22 cellular contexts compared by ENCODE assay signal in genomic region chr5:5145651-5146529, GRCh38. TPM values are rescaled to one million over a fixed set of nuclear protein-coding genes. Genes with fewer than 3 reads are reported as not detected.
DNase-seq lines count a peak whose midpoint lies in the region; ATAC-seq, FAIRE-seq and TF ChIP-seq lines count a peak whose summit lies in the region.
"Had no signal": no experiment of that assay in that cellular context is flagged by ENCODE, and none has a peak within 500 bp of the region (broad histone marks: within the 10 kb centered on the region; RNA-seq: fewer than 3 reads in every experiment).

No MANE protein-coding gene starts in this region.

- H3K4me3 ChIP-seq in GM23248 = peak overlapping the region; percentile 38; the same call in 1 of the 2 replicates
- peak overlapping the region; percentile 62 for H3K4me3 ChIP-seq in PC-3 (ENCODE audit: low read length)
- H3K4me3 ChIP-seq in K562 = no peak overlapping the region
- H3K4me3 ChIP-seq in HepG2 (replicated peaks in 1 of 3; ENCODE audit: insufficient read depth in 1 of 3, low read depth in 2 of 3, low read length in 3 of 3) = no peak overlapping the region
- H3K4me3 ChIP-seq: right lobe of liver had no signal

- BruUV-seq in PC-3 (replicated peaks; lab: Mats Ljungman, UMichigan) = no TSS peak
- BruUV-seq in K562 (replicated peaks; lab: Mats Ljungman, UMichigan) = no TSS peak
- BruUV-seq in HepG2 (replicated peaks; lab: Mats Ljungman, UMichigan) = no TSS peak

- TF ChIP-seq POLR2A in K562 (conservative IDR thresholded peaks at IDR 0.05) = no peak
- TF ChIP-seq POLR2A in HepG2 (IDR thresholded peaks at IDR 0.05; ENCODE audit: insufficient read depth in 1 of 2, low read depth in 2 of 2, low read length in 2 of 2) = no peak

- H3K9me3 ChIP-seq in GM23248 (ENCODE audit: low read depth) (no peaks in the 10 kb centered on the region), PC-3 (ENCODE audit: low read length) (no peaks in the 10 kb centered on the region), K562 (replicated peaks; ENCODE audit: control insufficient read depth, insufficient read depth, low read depth, low read length) (no peaks in the 10 kb centered on the region), HepG2 (ENCODE audit: low read length) (peaks cover 5% of the 10 kb centered on the region; the same call in 1 of the 2 replicates)
- H3K9me3 ChIP-seq: BE2C, right lobe of liver had no signal

- no peaks in the 10 kb centered on the region for H3K36me3 ChIP-seq in GM23248 (ENCODE audit: low read depth)
- peaks cover 6% of the 10 kb centered on the region; the same call in 1 of the 2 replicates for H3K36me3 ChIP-seq in PC-3 (ENCODE audit: low read depth, low read length)
- H3K36me3 ChIP-seq in K562 (ENCODE audit: control insufficient read depth, insufficient read depth, low read length) = no peaks in the 10 kb centered on the region
- H3K36me3 ChIP-seq in HepG2 (replicated peaks in 1 of 2; ENCODE audit: control insufficient read depth in 1 of 2, insufficient read depth in 2 of 2, low read length in 2 of 2) = no peaks in the 10 kb centered on the region
- H3K36me3 ChIP-seq: BE2C, right lobe of liver had no signal

- FAIRE-seq in K562 (lab: Jason Lieb, UNC) (no peak), HepG2 (lab: Jason Lieb, UNC) (no peak)
- FAIRE-seq: frontal cortex had no signal

- H3K27me3 ChIP-seq in GM23248 (replicated peaks; ENCODE audit: insufficient read depth) (peaks cover 7% of the 10 kb centered on the region), PC-3 (ENCODE audit: low read length) (peaks cover 6% of the 10 kb centered on the region), K562 (ENCODE audit: control insufficient read depth in 2 of 2, insufficient read depth in 2 of 2, low read length in 2 of 2) (peaks cover 0 to 2% of the 10 kb centered on the region in 2 experiments; a peak in 3 of 5 replicates), HepG2 (ENCODE audit: control insufficient read depth in 1 of 2, insufficient read depth in 2 of 2, low read length in 2 of 2) (peaks cover 0 to 7% of the 10 kb centered on the region in 2 experiments; a peak in 3 of 5 replicates)

- TF ChIP-seq EP300 in K562 (IDR thresholded peaks at IDR 0.05; ENCODE audit: low read length) (no peak), HepG2 (IDR thresholded peaks at IDR 0.05; ENCODE audit: low read depth in 2 of 2, low read length in 2 of 2) (no peak), HepG2 (CRISPR knock-in tag; IDR thresholded peaks at IDR 0.05; ENCODE audit: borderline replicate concordance) (no peak)

- H4K20me1 ChIP-seq in GM23248 (ENCODE audit: insufficient read depth) (no peaks in the 10 kb centered on the region), PC-3 (ENCODE audit: low read length) (no peaks in the 10 kb centered on the region), K562 (replicated peaks; ENCODE audit: control insufficient read depth, insufficient read depth, low read length) (no peaks in the 10 kb centered on the region), HepG2 (ENCODE audit: insufficient read depth, low read length) (no peaks in the 10 kb centered on the region)

- H3K9me2 ChIP-seq in GM23248 (ENCODE audit: insufficient read depth) (no peaks in the 10 kb centered on the region), PC-3 (replicated peaks; ENCODE audit: low read length) (no peaks in the 10 kb centered on the region)

- H3K9ac ChIP-seq in GM23248 (no peak overlapping the region), PC-3 (ENCODE audit: low read length) (peak overlapping the region; percentile 65), K562 (ENCODE audit: insufficient read depth in 1 of 2, low read depth in 2 of 2, low read length in 2 of 2) (no peak overlapping the region), HepG2 (ENCODE audit: insufficient read depth, low read depth, low read length) (no peak overlapping the region)
- H3K9ac ChIP-seq: KMS-11 had no signal

- intact Hi-C loops in PC-3 (cut with micrococcal nuclease) = loop anchor here (1.0 to 5.0 kb wide), 3 partner anchors 126 to 190 kb away; no protein-coding TSS in a partner anchor
- intact Hi-C loops in K562 (cut with micrococcal nuclease) = no loop called here
- intact Hi-C loops in sciatic nerve (cut with DNase I) = loop anchor here (10.0 kb wide), 2 partner anchors 269 to 271 kb away; no protein-coding TSS in a partner anchor
- intact Hi-C loops in HepG2 (cut with micrococcal nuclease; ENCODE audit: unreplicated experiment) = no loop called here

- DNase-seq in GM23248 (peak; percentile 84), PC-3 (peak; percentile 94), K562 (ENCODE audit: extremely low read depth in 1 of 4, low spot score in 3 of 4) (no peak), sciatic nerve (ENCODE audit: low spot score) (no peak), iPS-NIHi11 (ENCODE audit: low spot score) (no peak), HepG2 (ENCODE audit: low spot score) (no peak)
- DNase-seq: activated CD4-positive, alpha-beta T cell treated with anti-CD3 and anti-CD28 coated beads for 36 hours; activated CD8-positive, alpha-beta memory T cell treated with anti-CD3 and anti-CD28 coated beads, Interleukin-2, amount 50 U/mL, for 48 hours; activated naive CD4-positive, alpha-beta T cell treated with Interleukin-2 at 50 U/mL for 16 hours; BE2C; DMS153; endodermal cell; NCI-H1694 treated with DMSO at 0.1 percent for 48 hours; NCI-H510A; right lobe of liver; T-helper 2 cell had no signal

- peak overlapping the region; percentile 9 for H3K4me2 ChIP-seq in GM23248 (ENCODE audit: unreplicated experiment)
- peak overlapping the region; percentile 80 for H3K4me2 ChIP-seq in PC-3 (ENCODE audit: low read length)
- H3K4me2 ChIP-seq in K562 (ENCODE audit: insufficient read depth, low read length) = no peak overlapping the region
- H3K4me2 ChIP-seq in HepG2 (ENCODE audit: low read depth, low read length) = no peak overlapping the region
- H3K4me2 ChIP-seq: KMS-11 had no signal

- POLR2A ChIA-PET in PC-3 (lab: Charles Lee; ENCODE audit: unreplicated experiment) = no interaction called here
- POLR2A ChIA-PET in K562 (lab: Yijun Ruan, JAX) = no interaction called here
- POLR2A ChIA-PET in HepG2 (lab: Yijun Ruan, JAX) = no interaction called here

- H3K79me2 ChIP-seq in GM23248 (ENCODE audit: insufficient read depth) (no peaks in the 10 kb centered on the region), PC-3 (ENCODE audit: low read length) (peaks cover 31% of the 10 kb centered on the region), K562 (ENCODE audit: control insufficient read depth, insufficient read depth, low read length) (no peaks in the 10 kb centered on the region), HepG2 (ENCODE audit: insufficient read depth, low read length) (no peaks in the 10 kb centered on the region)

- H3K4me1 ChIP-seq in GM23248 (ENCODE audit: insufficient read depth) (peaks cover 8% of the 10 kb centered on the region; the same call in 1 of the 2 replicates), PC-3 (ENCODE audit: insufficient read depth, low read length) (peaks cover 33% of the 10 kb centered on the region), K562 (replicated peaks in 1 of 2; ENCODE audit: control insufficient read depth in 2 of 2, insufficient read depth in 2 of 2, low read length in 2 of 2) (no peaks in the 10 kb centered on the region), HepG2 (ENCODE audit: insufficient read depth, low read length) (peaks cover 5% of the 10 kb centered on the region; the same call in 1 of the 2 replicates)
- H3K4me1 ChIP-seq: BE2C had no signal

- no peak for TF ChIP-seq CTCF in PC-3 (conservative IDR thresholded peaks at IDR 0.05; ENCODE audit: low read depth, low read length)
- no peak for TF ChIP-seq CTCF in K562 (IDR thresholded peaks at IDR 0.05 in 2 of 3, conservative IDR thresholded peaks at IDR 0.05 in 1 of 3; ENCODE audit: insufficient read depth in 2 of 3, low read depth in 1 of 3, low read length in 3 of 3)
- TF ChIP-seq CTCF in HepG2 (CRISPR knock-in tag; IDR thresholded peaks at IDR 0.05) = no peak

- WGBS in GM23248 (ENCODE audit: low coverage in 1 of 2, low lambda C conversion rate in 2 of 2, missing lambda C conversion rate in 2 of 2), 2 experiments = 53% methylated on average over 18 of the region's 18 CpGs
- WGBS in K562 (ENCODE audit: insufficient coverage, low coverage, missing lambda C conversion rate) = 1% methylated on average over 18 of the region's 18 CpGs
- 69% methylated on average over 18 of the region's 18 CpGs for WGBS in HepG2 (ENCODE audit: low lambda C conversion rate)

- in situ Hi-C loops in GM23248 (cut with MboI) (loop anchor here (10.0 kb wide), 1 partner anchor 259 kb away; no protein-coding TSS in a partner anchor), K562 (cut with MboI) (loop anchor here (5.0 kb wide), 1 partner anchor 256 kb away; no protein-coding TSS in a partner anchor), HepG2 (cut with HindIII; ENCODE audit: extremely low pct_ligation_motif_present, low pct_unique_long_range_greater_than_20kb) (loop anchor here (25.0 kb wide), 1 partner anchor 266 kb away; the partner anchor contains the start of gene ICE1)

- TF ChIP-seq RAD21 in K562 (CRISPR knock-in tag; conservative IDR thresholded peaks at IDR 0.05 in 1 of 2, IDR thresholded peaks at IDR 0.05 in 1 of 2) (no peak), HepG2 (CRISPR knock-in tag; IDR thresholded peaks at IDR 0.05) (no peak)

- no peak overlapping the region for H2AFZ ChIP-seq in GM23248
- peak overlapping the region; percentile 71 for H2AFZ ChIP-seq in PC-3 (ENCODE audit: low read length)
- H2AFZ ChIP-seq in K562 (ENCODE audit: low read depth, low read length) = no peak overlapping the region
- no peak overlapping the region for H2AFZ ChIP-seq in HepG2 (ENCODE audit: low read length)

- peak overlapping the region; percentile 40 for H3K27ac ChIP-seq in GM23248
- H3K27ac ChIP-seq in PC-3 (ENCODE audit: low read length) = peak overlapping the region; percentile 90
- no peak overlapping the region for H3K27ac ChIP-seq in K562 (ENCODE audit: extremely low read depth, low read depth, low read length)
- H3K27ac ChIP-seq in HepG2 (ENCODE audit: extremely low read length, insufficient read depth, low read length) = no peak overlapping the region
- H3K27ac ChIP-seq: KMS-11, right lobe of liver had no signal

- peaks cover 11% of the 10 kb centered on the region; the same call in 1 of the 2 replicates for H3F3A ChIP-seq in GM23248 (ENCODE audit: insufficient read depth)
- peaks cover 6% of the 10 kb centered on the region for H3F3A ChIP-seq in PC-3 (ENCODE audit: low read length, unreplicated experiment)

- CTCF ChIA-PET in PC-3 (lab: Charles Lee) = no interaction called here
- CTCF ChIA-PET in K562 (lab: Yijun Ruan, JAX; ENCODE audit: low intra/inter-chr PET ratio) = no interaction called here
- CTCF ChIA-PET in HepG2 (lab: Yijun Ruan, JAX; ENCODE audit: low intra/inter-chr PET ratio, low total read pairs) = no interaction called here

- ATAC-seq in PC-3 (peak; percentile 91), K562 (no peak), sciatic nerve (peak; percentile 36), HG02852 (IDR thresholded peaks at IDR 0.05; ENCODE audit: unreplicated experiment) (no peak), HG03442 (IDR thresholded peaks at IDR 0.05; ENCODE audit: unreplicated experiment) (no peak), HepG2 (no peak)
- ATAC-seq: activated CD4-positive, alpha-beta T cell treated with anti-CD3 and anti-CD28 coated beads for 36 hours; right lobe of liver; stimulated activated memory B cell treated with anti-CD40 and anti-IgM and Interleukin-4, amounts not matched to agents 10 μg/mL and 1 μg/mL and 100 μg/mL, for 72 hours had no signal

- H3K9me1 ChIP-seq in K562 (ENCODE audit: control insufficient read depth, insufficient read depth, low read length) = no peaks in the 10 kb centered on the region

RNA-seq across cellular contexts. Expression of gene ADAMTS16, which starts 5.8 kb away (rescaled TPM):
- total RNA-seq in GM23248 (2014; rRNA removed; shearing (Covaris generic)) = 0.11 and 0.13 TPM in 2 replicates
- polyA plus RNA-seq in GM23248 (2016; fragmentation: Nextera tagmentation; extraction: Ambion mirVana) (0.11 and 0.65 TPM in 2 replicates), K562 (2011; rRNA removed) (not detected in 2 replicates), K562 (2014; fragmentation: Illumina TruSeq; extraction: Trizol) (not detected in 2 replicates), K562 (2014; fragmentation: Nextera tagmentation; extraction: Ambion mirVana) (not detected), K562 (2014; rRNA removed) (not detected in 2 replicates), HepG2 (2011; rRNA removed) (0.03 and 0.04 TPM in 2 replicates)
- total RNA-seq in PC-3 (2014; rRNA removed) (1.7 and 2.0 TPM in 2 replicates), K562 (2014; rRNA removed) (not detected in 2 replicates), K562 (2014; rRNA removed; fragmentation: Illumina TruSeq; extraction: Trizol) (not detected in 2 replicates), K562 (2015; rRNA removed; fragmentation: Illumina TruSeq; extraction: Trizol) (not detected in 2 replicates), K562 (2021) (0.07 TPM in 1 of 2 replicates, not detected in the other), sciatic nerve (2.7 TPM), HepG2 (2016; rRNA removed; fragmentation: Illumina TruSeq; extraction: Trizol) (0.02 and 0.07 TPM in 2 replicates)
- total RNA-seq in K562 (2011; cell fraction: chromatin; rRNA removed; ENCODE audit: low replicate concordance) = not detected in 2 replicates
- total RNA-seq in K562 (2011; cell fraction: nucleolus; rRNA removed) = not detected in 2 replicates
- not detected in 2 replicates for total RNA-seq in K562 (2011; cell fraction: nucleoplasm; rRNA removed)
- polyA plus RNA-seq in K562 (2011; cell fraction: cytosol; rRNA removed) = 0.03 TPM in 1 of 2 replicates, not detected in the other
- not detected in 2 replicates for polyA plus RNA-seq in K562 (2011; cell fraction: nucleus; rRNA removed)
- 0.10 TPM in 1 of 2 replicates, not detected in the other for polyA plus RNA-seq in K562 (2012)
- polyA minus RNA-seq in K562 (2011; rRNA and poly(A)+ RNA removed) = not detected in 2 replicates
- not detected in 2 replicates for polyA minus RNA-seq in K562 (2011; cell fraction: cytosol; rRNA and poly(A)+ RNA removed)
- polyA minus RNA-seq in K562 (2011; cell fraction: nucleus; rRNA and poly(A)+ RNA removed) = not detected in 2 replicates
- not detected in 2 replicates for total RNA-seq in HepG2 (2016; cell fraction: cytosol; rRNA removed; fragmentation: Illumina TruSeq; extraction: Trizol; ENCODE audit: low read depth)
- total RNA-seq in HepG2 (2016; cell fraction: insoluble cytoplasmic fraction; rRNA removed; fragmentation: Illumina TruSeq; extraction: Trizol) = 0.06 TPM in 1 of 2 replicates, not detected in the other
- 0.06 TPM in 1 of 2 replicates, not detected in the other for total RNA-seq in HepG2 (2016; cell fraction: membrane; rRNA removed; fragmentation: Illumina TruSeq; extraction: Trizol)
- total RNA-seq in HepG2 (2016; cell fraction: nucleus; rRNA removed; fragmentation: Illumina TruSeq; extraction: Trizol) = 0.12 and 0.31 TPM in 2 replicates
- polyA plus RNA-seq in HepG2 (2011; cell fraction: cytosol; rRNA removed) = 0.03 TPM in 2 replicates
- polyA plus RNA-seq in HepG2 (2011; cell fraction: nucleus; rRNA removed) = 0.08 and 0.14 TPM in 2 replicates
- 0.16 and 0.47 TPM in 2 replicates for polyA plus RNA-seq in HepG2 (2012)
- not detected in 2 replicates for polyA plus RNA-seq in HepG2 (2016; cell fraction: cytosol; fragmentation: Illumina TruSeq; extraction: Trizol; ENCODE audit: low read depth)
- polyA plus RNA-seq in HepG2 (2016; cell fraction: insoluble cytoplasmic fraction; fragmentation: Illumina TruSeq; extraction: Trizol; ENCODE audit: low read depth) = not detected in 2 replicates
- 0.03 TPM in 1 of 2 replicates, not detected in the other for polyA plus RNA-seq in HepG2 (2016; cell fraction: membrane; fragmentation: Illumina TruSeq; extraction: Trizol; ENCODE audit: low read depth)
- not detected in 2 replicates for polyA plus RNA-seq in HepG2 (2016; cell fraction: nucleus; fragmentation: Illumina TruSeq; extraction: Trizol; ENCODE audit: insufficient read depth, low read depth)
- 0.06 and 0.12 TPM in 2 replicates for polyA minus RNA-seq in HepG2 (2011; rRNA and poly(A)+ RNA removed; ENCODE audit: low replicate concordance)
- not detected in 2 replicates for polyA minus RNA-seq in HepG2 (2011; cell fraction: cytosol; rRNA and poly(A)+ RNA removed)
- polyA minus RNA-seq in HepG2 (2011; cell fraction: nucleus; rRNA and poly(A)+ RNA removed) = 0.26 and 0.37 TPM in 2 replicates
- total RNA-seq: activated CD4-positive, alpha-beta T cell treated with anti-CD3 and anti-CD28 coated beads for 36 hours; cardiac septum; right lobe of liver had no signal

Comparison
In these comparisons a context has a peak if more than half of its experiments do, and no peak if none do; other contexts are left out.
1. DNase-seq: peak in GM23248 (single experiment) and PC-3 (single experiment); none in K562 (0 of 4), sciatic nerve (single experiment), iPS-NIHi11 (single experiment) and HepG2 (single experiment).
2. H3K27ac ChIP-seq: peak in GM23248 (single experiment) and PC-3 (single experiment); none in K562 (single experiment) and HepG2 (single experiment).
3. H3K4me2 ChIP-seq: peak in GM23248 (single experiment) and PC-3 (single experiment); none in K562 (single experiment) and HepG2 (single experiment).
4. H3K4me3 ChIP-seq: peak in GM23248 (single experiment) and PC-3 (single experiment); none in K562 (single experiment) and HepG2 (0 of 3).
5. ATAC-seq: peak in PC-3 (single experiment) and sciatic nerve (single experiment); none in K562 (single experiment), HG02852 (single experiment), HG03442 (single experiment) and HepG2 (single experiment).
6. intact Hi-C loops: an anchor here in PC-3 (1.0 to 5.0 kb wide) and sciatic nerve (10.0 kb wide); none called in K562 and HepG2.